Comparison of ENCODE assay signal across 9 cellular contexts in genomic region chr17:45224671-45225050, GRCh38. TPM values are rescaled to one million over a fixed set of nuclear protein-coding genes. Genes with fewer than 3 reads are reported as not detected.
DNase-seq lines count a peak whose midpoint lies in the region; ATAC-seq and TF ChIP-seq lines count a peak whose summit lies in the region.
"Had no signal": no experiment of that assay in that cellular context is flagged by ENCODE, and none has a peak within 500 bp of the region (broad histone marks: within the 10 kb centered on the region; RNA-seq: fewer than 3 reads in every experiment).

No MANE protein-coding gene starts in this region.

- peak overlapping the region; percentile 93 for H3K4me3 Mint-ChIP-seq in activated CD8-positive, alpha-beta memory T cell treated with anti-CD3 and anti-CD28 coated beads, Interleukin-2, amount 10 ng/mL, durations not matched to agents 7 days and 5 days

- H3K36me3 ChIP-seq in suprapubic skin (no peaks in the 10 kb centered on the region), SK-N-SH (replicated peaks in 1 of 2; ENCODE audit: control insufficient read depth in 1 of 2, insufficient read depth in 2 of 2, low read length in 1 of 2) (no peaks in the 10 kb centered on the region)
- H3K36me3 ChIP-seq: ascending aorta had no signal

- H3K9me3 Mint-ChIP-seq in activated CD8-positive, alpha-beta memory T cell treated with anti-CD3 and anti-CD28 coated beads, Interleukin-2, amount 10 ng/mL, durations not matched to agents 7 days and 5 days (ENCODE audit: low read depth) = no peaks in the 10 kb centered on the region

- no peak overlapping the region for H3K27ac ChIP-seq in right cardiac atrium (ENCODE audit: low read length)
- H3K27ac ChIP-seq in suprapubic skin = peak overlapping the region; percentile 79
- H3K27ac ChIP-seq in SK-N-SH (ENCODE audit: low read depth in 2 of 2, low read length in 1 of 2) = no peak overlapping the region

- H3K27ac Mint-ChIP-seq in activated CD8-positive, alpha-beta memory T cell treated with anti-CD3 and anti-CD28 coated beads, Interleukin-2, amount 10 ng/mL, durations not matched to agents 7 days and 5 days = peak overlapping the region; percentile 100

- peak; percentile 59 for DNase-seq in activated T-cell treated with anti-CD3 and anti-CD28 coated beads, Interleukin-2, amount 50 U/mL, for 1 hour
- DNase-seq in activated T-cell treated with anti-CD3 and anti-CD28 coated beads for 4 hours (no peak), right cardiac atrium (peak in 2 of 3 donors; percentile 56 to 59), suprapubic skin (ENCODE audit: low spot score in 2 of 2) (no peak), SK-N-SH (no peak), SW 1271 (lab: John Stamatoyannopoulos, UW) (no peak), UCSD-AML1 (lab: John Stamatoyannopoulos, UW; ENCODE audit: unreplicated experiment) (no peak)
- peak; percentile 71 for DNase-seq in activated CD8-positive, alpha-beta memory T cell treated with anti-CD3 and anti-CD28 coated beads, Interleukin-2, amount 10 ng/mL, durations not matched to agents 7 days and 5 days

- H3K4me3 ChIP-seq in right cardiac atrium (ENCODE audit: low read length) (no peak overlapping the region), suprapubic skin (peak overlapping the region; percentile 81), SK-N-SH (ENCODE audit: low read depth in 2 of 2, low read length in 1 of 2) (no peak overlapping the region)

- TF ChIP-seq CTCF in suprapubic skin (IDR thresholded peaks at IDR 0.05) (no peak), SK-N-SH (IDR thresholded peaks at IDR 0.05) (no peak)

- no peak for TF ChIP-seq RAD21 in SK-N-SH (IDR thresholded peaks at IDR 0.05; ENCODE audit: low read length)

- H3K4me1 ChIP-seq in right cardiac atrium (ENCODE audit: control insufficient read depth, insufficient read depth, low read length) (peaks cover 7% of the 10 kb centered on the region), suprapubic skin (peaks cover 85% of the 10 kb centered on the region), SK-N-SH (ENCODE audit: control insufficient read depth in 1 of 2, insufficient read depth in 2 of 2, low read depth in 1 of 2, low read length in 1 of 2) (peaks cover 0 to 29% of the 10 kb centered on the region in 2 experiments; a peak in 1 of 4 replicates)

- 80% methylated on average over 9 of the region's 9 CpGs for WGBS in right cardiac atrium
- WGBS in suprapubic skin = 65% methylated on average over 9 of the region's 9 CpGs
- WGBS in SK-N-SH (ENCODE audit: low lambda C conversion rate) = 93% methylated on average over 2 of the region's 9 CpGs

- TF ChIP-seq EP300 in suprapubic skin (IDR thresholded peaks at IDR 0.05) = no peak
- TF ChIP-seq EP300 in SK-N-SH (IDR thresholded peaks at IDR 0.05; ENCODE audit: borderline replicate concordance in 1 of 2, low read depth in 1 of 2, low read length in 1 of 2) = no peak

- CTCF ChIA-PET in activated CD8-positive, alpha-beta memory T cell treated with anti-CD3 and anti-CD28 coated beads, Interleukin-2, amount 10 ng/mL, durations not matched to agents 7 days and 5 days (lab: Charles Lee) = interaction anchor here (0.6 to 12.6 kb wide), 9 partner anchors 10 to 454 kb away, joined by 3 to 386 read pairs (median 16); partner anchors contain the start of genes ACBD4 and HEXIM1
- CTCF ChIA-PET in SK-N-SH (lab: Yijun Ruan, JAX) = interaction anchor here (1.5 to 16.2 kb wide), 4 partner anchors 6 to 166 kb away, joined by 3 to 260 read pairs (median 182); no protein-coding TSS in a partner anchor

- no peak for ATAC-seq in activated CD8-positive, alpha-beta memory T cell treated with anti-CD3 and anti-CD28 coated beads, Interleukin-2, amount 10 ng/mL, durations not matched to agents 7 days and 5 days
- no peak for ATAC-seq in right cardiac atrium

- peaks cover 49% of the 10 kb centered on the region for H3K4me1 Mint-ChIP-seq in activated CD8-positive, alpha-beta memory T cell treated with anti-CD3 and anti-CD28 coated beads, Interleukin-2, amount 10 ng/mL, durations not matched to agents 7 days and 5 days

- TF ChIP-seq POLR2A in suprapubic skin (IDR thresholded peaks at IDR 0.05) = no peak

- H3K9ac ChIP-seq in SK-N-SH = no peak overlapping the region

- H3K9me2 ChIP-seq in SK-N-SH = no peaks in the 10 kb centered on the region

- H3K27me3 Mint-ChIP-seq in activated CD8-positive, alpha-beta memory T cell treated with anti-CD3 and anti-CD28 coated beads, Interleukin-2, amount 10 ng/mL, durations not matched to agents 7 days and 5 days = no peaks in the 10 kb centered on the region

- H3K27me3 ChIP-seq in right cardiac atrium (ENCODE audit: control insufficient read depth, insufficient read depth) (no peaks in the 10 kb centered on the region), suprapubic skin (peaks cover 11% of the 10 kb centered on the region), SK-N-SH (ENCODE audit: insufficient read depth) (no peaks in the 10 kb centered on the region)

- no peaks in the 10 kb centered on the region for H3K79me2 ChIP-seq in SK-N-SH (ENCODE audit: insufficient read depth)

- no peaks in the 10 kb centered on the region for H4K20me1 ChIP-seq in SK-N-SH (ENCODE audit: insufficient read depth)

- POLR2A ChIA-PET in SK-N-SH (lab: Yijun Ruan, JAX) = no interaction called here

- H3K36me3 Mint-ChIP-seq in activated CD8-positive, alpha-beta memory T cell treated with anti-CD3 and anti-CD28 coated beads, Interleukin-2, amount 10 ng/mL, durations not matched to agents 7 days and 5 days = peaks cover 53% of the 10 kb centered on the region

- H3K4me2 ChIP-seq in SK-N-SH = no peak overlapping the region

- intact Hi-C loops in right cardiac atrium (cut with DNase I) = loop anchor here in 1 of 4 donors (10.0 kb wide), 1 partner anchor 50 kb away; no protein-coding TSS in a partner anchor

- H3F3A ChIP-seq in SK-N-SH (replicated peaks; ENCODE audit: insufficient read depth) = peaks cover 9% of the 10 kb centered on the region

- no peak overlapping the region for H2AFZ ChIP-seq in SK-N-SH (ENCODE audit: low read depth)

- H3K9me3 ChIP-seq in right cardiac atrium (ENCODE audit: control insufficient read depth, low read length) (no peaks in the 10 kb centered on the region), suprapubic skin (no peaks in the 10 kb centered on the region), SK-N-SH (no peaks in the 10 kb centered on the region)
- H3K9me3 ChIP-seq: ascending aorta had no signal

TF ChIP-seq in SK-N-SH, 30 proteins besides CTCF, POLR2A, EP300 and RAD21:
- TF ChIP-seq FOXJ3 (CRISPR knock-in tag; IDR thresholded peaks at IDR 0.05) (no peak), FOSL2 (IDR thresholded peaks at IDR 0.05; ENCODE audit: borderline replicate concordance, low read depth) (no peak), IRF3 (IDR thresholded peaks at IDR 0.05; ENCODE audit: low read depth, low read length) (no peak), TCF12 (IDR thresholded peaks at IDR 0.05) (no peak), CHD2 (IDR thresholded peaks at IDR 0.05; ENCODE audit: low read length, partially characterized antibody) (no peak), MEF2A (IDR thresholded peaks at IDR 0.05; ENCODE audit: borderline replicate concordance, low read depth) (no peak), TEAD4 (IDR thresholded peaks at IDR 0.05; ENCODE audit: borderline replicate concordance, insufficient read depth) (no peak)

RNA-seq across cellular contexts. Expression of gene FMNL1, which starts 3.0 kb away (rescaled TPM):
- total RNA-seq in activated CD8-positive, alpha-beta memory T cell treated with anti-CD3 and anti-CD28 coated beads, Interleukin-2, amount 10 ng/mL, durations not matched to agents 7 days and 5 days = 100 to 1,000 TPM; 482 to 504 TPM
- 10 to 100 TPM; 12.3 to 17.0 (median 14.1) TPM for total RNA-seq in right cardiac atrium
- 10.5 TPM for polyA plus RNA-seq in right cardiac atrium
- total RNA-seq in suprapubic skin = 10 to 100 TPM in 1 of 4 donors, 1 to 10 TPM in 3; 5.9 to 14.6 (median 8.0) TPM
- 1.5 and 2.8 TPM in 2 replicates for polyA plus RNA-seq in SK-N-SH (2012; rRNA removed)
- 1.6 and 2.7 TPM in 2 replicates for polyA plus RNA-seq in SK-N-SH (2012; cell fraction: cytosol; rRNA removed)
- 7.1 and 9.0 TPM in 2 replicates for polyA plus RNA-seq in SK-N-SH (2012; cell fraction: nucleus; rRNA removed)

RNA-seq across cellular contexts. Expression of gene SPATA32, which starts 37.2 kb away (rescaled TPM):
- under 1 TPM; 0.23 to 0.49 TPM for total RNA-seq in activated CD8-positive, alpha-beta memory T cell treated with anti-CD3 and anti-CD28 coated beads, Interleukin-2, amount 10 ng/mL, durations not matched to agents 7 days and 5 days
- total RNA-seq in right cardiac atrium = not detected
- not detected for polyA plus RNA-seq in right cardiac atrium
- total RNA-seq in suprapubic skin = not detected
- polyA plus RNA-seq in SK-N-SH (2012; rRNA removed) = 0.08 TPM in 1 of 2 replicates, not detected in the other
- not detected in 2 replicates for polyA plus RNA-seq in SK-N-SH (2012; cell fraction: cytosol; rRNA removed)
- polyA plus RNA-seq in SK-N-SH (2012; cell fraction: nucleus; rRNA removed) = 0.10 TPM in 1 of 2 replicates, not detected in the other
- total RNA-seq: ascending aorta had no signal

Comparison
In these comparisons a context has a peak if more than half of its experiments do, and no peak if none do; other contexts are left out.
1. DNase-seq: peak in activated T-cell treated with anti-CD3 and anti-CD28 coated beads, Interleukin-2, amount 50 U/mL, for 1 hour (single experiment), activated CD8-positive, alpha-beta memory T cell treated with anti-CD3 and anti-CD28 coated beads, Interleukin-2, amount 10 ng/mL, durations not matched to agents 7 days and 5 days (single experiment) and right cardiac atrium (2 of 3); none in activated T-cell treated with anti-CD3 and anti-CD28 coated beads for 4 hours (single experiment), suprapubic skin (0 of 2), SK-N-SH (single experiment), SW 1271 (0 of 2) and UCSD-AML1 (single experiment).
2. RNA of gene FMNL1, which starts 3.0 kb away (total RNA-seq): 482 to 504 TPM in activated CD8-positive, alpha-beta memory T cell treated with anti-CD3 and anti-CD28 coated beads, Interleukin-2, amount 10 ng/mL, durations not matched to agents 7 days and 5 days; 12.3 to 17.0 TPM in right cardiac atrium and 5.9 to 14.6 TPM in suprapubic skin; every median in the first group is over 10 times any median in the second.